Comparison of ENCODE assay signal across 8 cellular contexts in genomic region chr21:45970674-45971486, GRCh38. TPM values are rescaled to one million over a fixed set of nuclear protein-coding genes. Genes with fewer than 3 reads are reported as not detected.
DNase-seq lines count a peak whose midpoint lies in the region; TF ChIP-seq lines count a peak whose summit lies in the region.

No MANE protein-coding gene starts in this region.

- H3K4me2 ChIP-seq in hepatocyte, result peak overlapping the region; percentile 93

- peak overlapping the region; percentile 97 for H3K27ac ChIP-seq in hepatocyte

- H3K36me3 ChIP-seq in hepatocyte (replicated peaks; ENCODE audit: insufficient read depth, low read depth), result no peaks in the 10 kb centered on the region

- no peaks in the 10 kb centered on the region for H3K9me3 ChIP-seq in hepatocyte (ENCODE audit: low read depth)

- no peaks in the 10 kb centered on the region for H3K79me2 ChIP-seq in hepatocyte

- DNase-seq in NCI-H82 (lab: John Stamatoyannopoulos, UW) (peak; percentile 79), NCI-H82 treated with DMSO at 0.1 percent for 48 hours (lab: John Stamatoyannopoulos, UW; ENCODE audit: unreplicated experiment) (no peak), OCI-M1 (lab: John Stamatoyannopoulos, UW) (peak; percentile 71), hepatocyte (ENCODE audit: low spot score) (peak; percentile 83), NCI-H2081 (lab: John Stamatoyannopoulos, UW) (no peak), NCI-H226 (no peak)
- DNase-seq in activated naive CD8-positive, alpha-beta T cell treated with anti-CD3 and anti-CD28 coated beads, Interleukin-2, amount 50 U/mL, for 16 hours (ENCODE audit: low read depth, low spot score), result peak; percentile 35
- peak; percentile 23 to 41 (median 34) for DNase-seq in stimulated activated CD4-positive, alpha-beta T cell treated with anti-CD3 and anti-CD28 coated beads, Interleukin-12 subunit alpha, Interleukin-12 subunit beta, amount 100 ng/mL, for 48 hours (ENCODE audit: low read depth in 2 of 3, low spot score in 1 of 3)

- peak; percentile 93 for TF ChIP-seq CTCF in hepatocyte (IDR thresholded peaks at IDR 0.05; ENCODE audit: poor library complexity)

- H2AFZ ChIP-seq in hepatocyte, result no peak overlapping the region

- peaks cover 55% of the 10 kb centered on the region for H3K4me1 ChIP-seq in hepatocyte (ENCODE audit: insufficient read depth)

- no peak overlapping the region for H3K4me3 ChIP-seq in hepatocyte

- H3K27me3 ChIP-seq in hepatocyte, result peaks cover 9% of the 10 kb centered on the region

- no peaks in the 10 kb centered on the region for H4K20me1 ChIP-seq in hepatocyte (ENCODE audit: insufficient read depth, poor library complexity, severe bottlenecking)

- 39% methylated on average over 21 of the region's 21 CpGs for WGBS in hepatocyte (ENCODE audit: low lambda C conversion rate, missing lambda C conversion rate)

- no peaks in the 10 kb centered on the region for H3K9me2 ChIP-seq in hepatocyte (replicated peaks; ENCODE audit: insufficient read depth)

RNA-seq across cellular contexts. Expression of gene COL6A1, which starts 10.7 kb away (rescaled TPM):
- total RNA-seq in hepatocyte, result 193 and 296 TPM in 2 replicates
- 592 and 616 TPM in 2 replicates for polyA plus RNA-seq in hepatocyte

Comparison
In these comparisons a context has a peak if more than half of its experiments do, and no peak if none do; other contexts are left out.
1. DNase-seq: peak in NCI-H82 (single experiment), OCI-M1 (single experiment), activated naive CD8-positive, alpha-beta T cell treated with anti-CD3 and anti-CD28 coated beads, Interleukin-2, amount 50 U/mL, for 16 hours (single experiment), hepatocyte (single experiment) and stimulated activated CD4-positive, alpha-beta T cell treated with anti-CD3 and anti-CD28 coated beads, Interleukin-12 subunit alpha, Interleukin-12 subunit beta, amount 100 ng/mL, for 48 hours (3 of 3); none in NCI-H82 treated with DMSO at 0.1 percent for 48 hours (single experiment), NCI-H2081 (0 of 2) and NCI-H226 (single experiment).